8 cellular contexts compared by ENCODE assay signal in the genomic region with DNA sequence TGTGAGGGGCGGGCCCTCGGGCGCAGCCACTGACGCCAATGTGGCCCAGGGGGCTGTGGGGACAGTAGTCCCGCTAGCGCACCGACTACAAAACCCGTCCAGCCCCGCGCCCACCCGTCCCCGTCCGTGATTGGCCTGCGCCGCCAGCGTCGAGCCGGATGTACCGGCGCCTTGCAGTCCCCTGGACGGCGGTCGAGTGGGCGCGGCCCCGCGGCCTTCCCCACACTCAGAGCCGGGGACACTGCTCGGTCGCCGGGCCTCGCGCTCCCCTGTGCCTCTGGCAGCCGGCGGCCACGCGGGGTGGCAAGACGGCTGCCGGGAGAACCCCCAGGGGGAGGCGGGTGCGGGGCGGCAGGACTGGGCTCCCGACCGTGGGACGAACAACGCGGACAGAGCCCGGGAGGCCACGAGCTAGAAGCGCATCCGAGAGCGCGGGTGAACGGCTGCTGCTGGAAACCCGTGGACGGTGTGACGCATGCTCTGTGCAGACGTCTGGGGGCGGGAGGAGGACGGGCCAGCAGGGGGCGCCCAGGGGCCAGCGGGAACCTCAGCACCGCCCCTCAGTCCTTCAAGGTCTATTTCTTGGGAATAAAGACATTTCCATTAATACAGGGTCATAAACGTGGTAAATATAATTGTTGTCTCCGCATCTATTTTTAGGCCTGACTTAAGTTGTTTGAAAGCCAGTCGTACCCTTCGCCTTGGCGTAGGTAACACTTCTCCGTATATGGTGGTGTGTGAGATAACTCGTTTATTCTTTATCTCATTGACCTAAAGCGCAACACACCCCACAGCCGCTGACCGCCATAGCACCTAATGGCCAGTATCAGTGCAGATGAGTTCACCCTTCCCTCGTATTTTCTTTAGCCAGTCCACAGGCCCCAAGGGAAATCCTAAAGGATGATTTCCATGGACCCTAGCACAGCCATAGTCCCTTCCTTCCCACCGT. TPM values are rescaled to one million over a fixed set of nuclear protein-coding genes. Genes with fewer than 3 reads are reported as not detected.
A peak's percentile ranks its signal among the peaks of the same experiment; 100 is the strongest.
DNase-seq lines count a peak whose midpoint lies in the region; ATAC-seq, FAIRE-seq and TF ChIP-seq lines count a peak whose summit lies in the region.

No MANE protein-coding gene starts in this region.

- H3K4me1 Mint-ChIP-seq in T-helper 2 cell treated with Interferon-gamma antibody and Interleukin-4, amounts not matched to agents 5 μg/mL and 100 μg/mL, for 36 hours (ENCODE audit: low read depth) = peaks cover 36% of the 10 kb centered on the region
- H3K4me1 Mint-ChIP-seq in astrocyte (ENCODE audit: low read depth, unreplicated experiment) = peaks cover 20% of the 10 kb centered on the region

- peak; percentile 89 for ATAC-seq in HG02973 (IDR thresholded peaks at IDR 0.05; ENCODE audit: unreplicated experiment)

- H3K9me3 ChIP-seq in astrocyte (ENCODE audit: insufficient read depth, low read depth, low read length) (no peaks in the 10 kb centered on the region), hepatocyte (ENCODE audit: low read depth) (no peaks in the 10 kb centered on the region)

- H3K4me1 ChIP-seq in astrocyte (ENCODE audit: insufficient read depth, low read length) (peaks cover 12% of the 10 kb centered on the region), hepatocyte (ENCODE audit: insufficient read depth) (peaks cover 25% of the 10 kb centered on the region)

- H4K20me1 ChIP-seq in astrocyte (ENCODE audit: insufficient read depth, low read length) = peaks cover 36% of the 10 kb centered on the region
- H4K20me1 ChIP-seq in hepatocyte (ENCODE audit: insufficient read depth, poor library complexity, severe bottlenecking) = peaks cover 40% of the 10 kb centered on the region

- H2AFZ ChIP-seq in astrocyte (ENCODE audit: low read depth, low read length) = peak overlapping the region; percentile 80
- peak overlapping the region; percentile 92 for H2AFZ ChIP-seq in hepatocyte

- peak; percentile 98 for TF ChIP-seq CTCF in 22Rv1 (IDR thresholded peaks at IDR 0.05)
- peak; percentile 88 for TF ChIP-seq CTCF in astrocyte (IDR thresholded peaks at IDR 0.05; ENCODE audit: insufficient read depth, low read depth, low read length)
- TF ChIP-seq CTCF in hepatocyte (IDR thresholded peaks at IDR 0.05; ENCODE audit: poor library complexity) = peak; percentile 99

- H3K27ac ChIP-seq in 22Rv1 = peak overlapping the region; percentile 99
- H3K27ac ChIP-seq in astrocyte (ENCODE audit: low read depth, low read length) = peak overlapping the region; percentile 95
- peak overlapping the region; percentile 100 for H3K27ac ChIP-seq in hepatocyte

- H3K27ac Mint-ChIP-seq in T-helper 2 cell treated with Interferon-gamma antibody and Interleukin-4, amounts not matched to agents 5 μg/mL and 100 μg/mL, for 36 hours = peak overlapping the region; percentile 84
- peak overlapping the region; percentile 95 for H3K27ac Mint-ChIP-seq in astrocyte (ENCODE audit: unreplicated experiment)

- H3K9ac ChIP-seq in astrocyte (ENCODE audit: low read length) = peak overlapping the region; percentile 93

- H3K4me2 ChIP-seq in astrocyte (ENCODE audit: low read length) (peak overlapping the region; percentile 88), hepatocyte (peak overlapping the region; percentile 79)

- peak overlapping the region; percentile 81 for H3K4me3 Mint-ChIP-seq in T-helper 2 cell treated with Interferon-gamma antibody and Interleukin-4, amounts not matched to agents 5 μg/mL and 100 μg/mL, for 36 hours
- peak overlapping the region; percentile 89 for H3K4me3 Mint-ChIP-seq in astrocyte (ENCODE audit: unreplicated experiment)

- DNase-seq in GM18507 (ENCODE audit: extremely low spot score, insufficient read length, low read depth) (peak; percentile 96), NCI-H187 treated with DMSO at 0.1 percent for 48 hours (lab: John Stamatoyannopoulos, UW) (peak; percentile 49), astrocyte (ENCODE audit: low read depth) (peak; percentile 92), hepatocyte (ENCODE audit: low spot score) (peak; percentile 99), renal cortical epithelial cell (ENCODE audit: low read depth) (peak; percentile 90)
- DNase-seq in T-helper 2 cell treated with Interferon-gamma antibody and Interleukin-4, amounts not matched to agents 5 μg/mL and 100 μg/mL, for 36 hours (ENCODE audit: low spot score) = peak; percentile 99

- H3K79me2 ChIP-seq in astrocyte (ENCODE audit: insufficient read depth, low read length) (peaks cover 43% of the 10 kb centered on the region), hepatocyte (peaks cover 42% of the 10 kb centered on the region)

- no peaks in the 10 kb centered on the region for H3K9me3 Mint-ChIP-seq in T-helper 2 cell treated with Interferon-gamma antibody and Interleukin-4, amounts not matched to agents 5 μg/mL and 100 μg/mL, for 36 hours
- H3K9me3 Mint-ChIP-seq in astrocyte (ENCODE audit: unreplicated experiment) = peaks cover 4% of the 10 kb centered on the region

- H3K27me3 ChIP-seq in astrocyte (ENCODE audit: insufficient read depth, low read length) = no peaks in the 10 kb centered on the region
- H3K27me3 ChIP-seq in hepatocyte = no peaks in the 10 kb centered on the region

- no peaks in the 10 kb centered on the region for H3K36me3 Mint-ChIP-seq in T-helper 2 cell treated with Interferon-gamma antibody and Interleukin-4, amounts not matched to agents 5 μg/mL and 100 μg/mL, for 36 hours (ENCODE audit: low read depth)
- H3K36me3 Mint-ChIP-seq in astrocyte (ENCODE audit: low read depth, unreplicated experiment) = no peaks in the 10 kb centered on the region

- peak overlapping the region; percentile 69 for H3K4me3 ChIP-seq in astrocyte (ENCODE audit: insufficient read depth, low read depth, low read length)
- H3K4me3 ChIP-seq in hepatocyte = peak overlapping the region; percentile 50

- H3K27me3 Mint-ChIP-seq in T-helper 2 cell treated with Interferon-gamma antibody and Interleukin-4, amounts not matched to agents 5 μg/mL and 100 μg/mL, for 36 hours (ENCODE audit: low read depth) = no peaks in the 10 kb centered on the region
- H3K27me3 Mint-ChIP-seq in astrocyte (ENCODE audit: low read depth, unreplicated experiment) = peaks cover 6% of the 10 kb centered on the region

- H3K36me3 ChIP-seq in astrocyte (ENCODE audit: insufficient read depth, low read length) = no peaks in the 10 kb centered on the region
- no peaks in the 10 kb centered on the region for H3K36me3 ChIP-seq in hepatocyte (replicated peaks; ENCODE audit: insufficient read depth, low read depth)

- whole genome bisulfite sequencing in hepatocyte (ENCODE audit: low lambda C conversion rate, missing lambda C conversion rate) = 2% methylated on average over 50 of the region's 75 CpGs

- FAIRE-seq in GM18507 (lab: Jason Lieb, UNC) (peak; percentile 82), astrocyte (lab: Jason Lieb, UNC) (no peak)

- H3K9me2 ChIP-seq in hepatocyte (replicated peaks; ENCODE audit: insufficient read depth) = no peaks in the 10 kb centered on the region

RNA-seq across cellular contexts. Expression of gene BICD2, which starts 0.6 kb away (rescaled TPM):
- total RNA-seq in astrocyte (45.9 and 48.2 TPM in 2 replicates), hepatocyte (19.9 and 25.7 TPM in 2 replicates), renal cortical epithelial cell (50.5 and 70.7 TPM in 2 replicates)
- polyA plus RNA-seq in hepatocyte = 11.0 and 13.2 TPM in 2 replicates

Comparison
In these comparisons a context has a peak if more than half of its experiments do, and no peak if none do; other contexts are left out.
1. Peak in every context shown above with its lines: DNase-seq, ATAC-seq, H3K4me3 ChIP-seq and H3K27ac ChIP-seq.
2. DNase-seq: peak in every context shown above with its lines; median percentile 99 in T-helper 2 cell treated with Interferon-gamma antibody and Interleukin-4, amounts not matched to agents 5 μg/mL and 100 μg/mL, for 36 hours; 99 in hepatocyte; 96 in GM18507; 92 in astrocyte; 90 in renal cortical epithelial cell; 49 in NCI-H187 treated with DMSO at 0.1 percent for 48 hours.